In genomic region chr2:231715988-231716616, GRCh38 we compare ENCODE assay signal across 10 cellular contexts. TPM values are rescaled to one million over a fixed set of nuclear protein-coding genes. Genes with fewer than 3 reads are reported as not detected.
DNase-seq lines count a peak whose midpoint lies in the region; ATAC-seq and TF ChIP-seq lines count a peak whose summit lies in the region.
"Had no signal": no experiment of that assay in that cellular context is flagged by ENCODE, and none has a peak within 500 bp of the region (broad histone marks: within the 10 kb centered on the region; RNA-seq: fewer than 3 reads in every experiment).

No MANE protein-coding gene starts in this region.

- peaks cover 27% of the 10 kb centered on the region for H3K4me1 Mint-ChIP-seq in activated naive CD8-positive, alpha-beta T cell (ENCODE audit: low read depth)
- peaks cover 32% of the 10 kb centered on the region for H3K4me1 Mint-ChIP-seq in activated naive CD8-positive, alpha-beta T cell treated with anti-CD3 and anti-CD28 coated beads for 36 hours

- peak overlapping the region; percentile 87 for H3K27ac ChIP-seq in RWPE1
- peak overlapping the region; percentile 13 for H3K27ac ChIP-seq in substantia nigra (ENCODE audit: low read depth, low read length, poor library complexity, severe bottlenecking)
- H3K27ac ChIP-seq: lower lobe of right lung had no signal

- POLR2A ChIA-PET in RWPE1 (lab: Yijun Ruan, JAX; ENCODE audit: low non-redundant PET) (no interaction called here), GM10248 (lab: Yijun Ruan, JAX) (interaction anchor here (1.0 to 4.0 kb wide), 4 partner anchors 8 to 111 kb away, joined by 5 to 31 read pairs (median 10); partner anchors contain the start of gene PTMA)

- no peaks in the 10 kb centered on the region for H3K9me3 Mint-ChIP-seq in activated naive CD8-positive, alpha-beta T cell (ENCODE audit: low read depth)
- H3K9me3 Mint-ChIP-seq in activated naive CD8-positive, alpha-beta T cell treated with anti-CD3 and anti-CD28 coated beads for 36 hours: peaks cover 1% of the 10 kb centered on the region
- H3K9me3 Mint-ChIP-seq: activated T-helper 1 cell treated with anti-CD3 and anti-CD28 coated beads, Interleukin-12 subunit alpha, Interleukin-12 subunit beta, Interleukin-2, Interleukin-4 antibody, amounts not matched to agents 30 ng/mL and 10 ng/mL and 1 ng/mL, durations not matched to agents 14 hours and 24 hours and 36 hours had no signal

- H3K4me3 ChIP-seq in fibroblast of mammary gland (ENCODE audit: control insufficient read depth, low read depth, low read length): no peak overlapping the region
- H3K4me3 ChIP-seq: lower lobe of right lung had no signal

- H3K36me3 Mint-ChIP-seq in activated naive CD8-positive, alpha-beta T cell: peaks cover 18% of the 10 kb centered on the region
- peaks cover 31% of the 10 kb centered on the region for H3K36me3 Mint-ChIP-seq in activated naive CD8-positive, alpha-beta T cell treated with anti-CD3 and anti-CD28 coated beads for 36 hours

- peak overlapping the region; percentile 35 for H3K4me3 Mint-ChIP-seq in activated naive CD8-positive, alpha-beta T cell
- no peak overlapping the region for H3K4me3 Mint-ChIP-seq in activated naive CD8-positive, alpha-beta T cell treated with anti-CD3 and anti-CD28 coated beads for 36 hours
- H3K4me3 Mint-ChIP-seq: activated T-helper 1 cell treated with anti-CD3 and anti-CD28 coated beads, Interleukin-12 subunit alpha, Interleukin-12 subunit beta, Interleukin-2, Interleukin-4 antibody, amounts not matched to agents 30 ng/mL and 10 ng/mL and 1 ng/mL, durations not matched to agents 14 hours and 24 hours and 36 hours had no signal

- H3K27ac Mint-ChIP-seq in activated naive CD8-positive, alpha-beta T cell: peak overlapping the region; percentile 22
- no peak overlapping the region for H3K27ac Mint-ChIP-seq in activated naive CD8-positive, alpha-beta T cell treated with anti-CD3 and anti-CD28 coated beads for 36 hours
- H3K27ac Mint-ChIP-seq: activated T-helper 1 cell treated with anti-CD3 and anti-CD28 coated beads, Interleukin-12 subunit alpha, Interleukin-12 subunit beta, Interleukin-2, Interleukin-4 antibody, amounts not matched to agents 30 ng/mL and 10 ng/mL and 1 ng/mL, durations not matched to agents 14 hours and 24 hours and 36 hours had no signal

- ATAC-seq in GM21529 (IDR thresholded peaks at IDR 0.05; ENCODE audit: unreplicated experiment) (no peak), GM18861 (IDR thresholded peaks at IDR 0.05; ENCODE audit: unreplicated experiment) (no peak)

- no peaks in the 10 kb centered on the region for H3K27me3 Mint-ChIP-seq in activated naive CD8-positive, alpha-beta T cell
- H3K27me3 Mint-ChIP-seq in activated naive CD8-positive, alpha-beta T cell treated with anti-CD3 and anti-CD28 coated beads for 36 hours: peaks cover 3% of the 10 kb centered on the region

- DNase-seq in activated naive CD8-positive, alpha-beta T cell treated with anti-CD3 and anti-CD28 coated beads for 36 hours: no peak
- DNase-seq in RWPE1 (ENCODE audit: low spot score) (no peak), fibroblast of mammary gland (ENCODE audit: low read depth) (peak; percentile 36), substantia nigra (lab: John Stamatoyannopoulos, UW) (peak in 1 of 49 donors; percentile 23), GM10248 (ENCODE audit: extremely low spot score) (no peak)

- TF ChIP-seq CTCF in RWPE1 (conservative IDR thresholded peaks at IDR 0.05; ENCODE audit: low read depth) (no peak), fibroblast of mammary gland (conservative IDR thresholded peaks at IDR 0.05; ENCODE audit: control insufficient read depth, insufficient read depth, low read depth, low read length) (no peak), GM10248 (IDR thresholded peaks at IDR 0.05; ENCODE audit: control extremely low read depth, extremely low read depth, low read depth, missing control alignments) (no peak)

- CTCF ChIA-PET in RWPE1 (lab: Yijun Ruan, JAX) (interaction anchor here (0.5 to 3.7 kb wide), 12 partner anchors 9 to 295 kb away, joined by 3 to 111 read pairs (median 4); no protein-coding TSS in a partner anchor), GM10248 (lab: Yijun Ruan, JAX) (interaction anchor here (0.8 to 12.1 kb wide), 22 partner anchors 9 to 153 kb away, joined by 3 to 531 read pairs (median 10); no protein-coding TSS in a partner anchor)

RNA-seq across cellular contexts. Expression of gene PTMA, which starts 7.8 kb away (rescaled TPM):
- 1,000 to 10,000 TPM; 2,595 to 2,627 TPM for total RNA-seq in activated naive CD8-positive, alpha-beta T cell treated with anti-CD3 and anti-CD28 coated beads for 36 hours
